Comparison of ENCODE assay signal across 10 cellular contexts in genomic region chr7:134527979-134528371, GRCh38. TPM values are rescaled to one million over a fixed set of nuclear protein-coding genes. Genes with fewer than 3 reads are reported as not detected.
DNase-seq lines count a peak whose midpoint lies in the region; ATAC-seq and TF ChIP-seq lines count a peak whose summit lies in the region.
"Had no signal": no experiment of that assay in that cellular context is flagged by ENCODE, and none has a peak within 500 bp of the region (broad histone marks: within the 10 kb centered on the region; RNA-seq: fewer than 3 reads in every experiment).

No MANE protein-coding gene starts in this region.

- peak overlapping the region; percentile 35 for H3K9ac ChIP-seq in mesenchymal stem cell (ENCODE audit: low read length)

- H3K27me3 ChIP-seq in A673 (replicated peaks; ENCODE audit: insufficient read depth, low read depth, low read length, poor library complexity) (no peaks in the 10 kb centered on the region), mesenchymal stem cell (ENCODE audit: control insufficient read depth in 1 of 2, insufficient read depth in 1 of 2, low read length in 2 of 2) (no peaks in the 10 kb centered on the region), sigmoid colon (peaks cover 0 to 4% (median 0%) of the 10 kb centered on the region in 3 donors)

- no peak overlapping the region for H3K4me3 ChIP-seq in A673 (ENCODE audit: low read depth, low read length, poor library complexity, severe bottlenecking)
- peak overlapping the region in 1 of 2 experiments; percentile 63 for H3K4me3 ChIP-seq in mesenchymal stem cell (ENCODE audit: insufficient read depth in 1 of 2, low read depth in 1 of 2, low read length in 2 of 2)
- H3K4me3 ChIP-seq in sigmoid colon: no peak overlapping the region

- TF ChIP-seq POLR2A in sigmoid colon (IDR thresholded peaks at IDR 0.05): no peak

- POLR2A ChIA-PET in A673 (lab: Charles Lee; ENCODE audit: low non-redundant PET): no interaction called here
- POLR2A ChIA-PET in HEK293T (lab: Yijun Ruan, JAX): no interaction called here

- no peak overlapping the region for H3K18ac ChIP-seq in mesenchymal stem cell (ENCODE audit: low read depth in 1 of 2, low read length in 2 of 2)

- WGBS in mesenchymal stem cell: 57% methylated on average over 4 of the region's 4 CpGs
- 39 to 46% methylated on average over 4 of the region's 4 CpGs for WGBS in sigmoid colon, 2 donors

- no TSS peak for BruUV-seq in A673 (replicated peaks; lab: Mats Ljungman, UMichigan)

- CTCF ChIA-PET in A673 (lab: Charles Lee): no interaction called here
- CTCF ChIA-PET in HEK293T (lab: Yijun Ruan, JAX): interaction anchor here (0.6 to 1.5 kb wide), 3 partner anchors 19 to 156 kb away, joined by 3 to 7 read pairs (median 3); no protein-coding TSS in a partner anchor

- no peak overlapping the region for H2BK120ac ChIP-seq in mesenchymal stem cell (ENCODE audit: low read depth, low read length)

- no peak overlapping the region for H3K23ac ChIP-seq in mesenchymal stem cell (ENCODE audit: low read length in 2 of 2)

- DNase-seq in A673 (ENCODE audit: low spot score): peak; percentile 15
- DNase-seq in LHCN-M2 (ENCODE audit: low read depth): peak; percentile 94
- DNase-seq in astrocyte of the hippocampus (ENCODE audit: low read depth, low spot score): peak; percentile 69
- peak; percentile 51 for DNase-seq in mesenchymal stem cell
- no peak for DNase-seq in sigmoid colon
- DNase-seq in HEK293T (ENCODE audit: extremely low spot score): no peak
- DNase-seq: CD4-positive, CD25-positive, alpha-beta regulatory T cell had no signal

- intact Hi-C loops in A673 (cut with micrococcal nuclease; ENCODE audit: unreplicated experiment): no loop called here
- intact Hi-C loops in sigmoid colon (cut with DNase I): no loop called here

- no peak overlapping the region for H4K91ac ChIP-seq in mesenchymal stem cell (ENCODE audit: low read length)

- H3K9me3 ChIP-seq in A673 (ENCODE audit: low read depth, low read length, poor library complexity, severe bottlenecking) (no peaks in the 10 kb centered on the region), mesenchymal stem cell (ENCODE audit: control insufficient read depth, low read length) (no peaks in the 10 kb centered on the region), sigmoid colon (no peaks in the 10 kb centered on the region)

- H3K4me2 ChIP-seq in mesenchymal stem cell (ENCODE audit: low read length, poor library complexity, severe bottlenecking): no peak overlapping the region

- no peak for TF ChIP-seq EP300 in sigmoid colon (IDR thresholded peaks at IDR 0.05)

- H3K14ac ChIP-seq in mesenchymal stem cell (ENCODE audit: low read length in 2 of 2): no peak overlapping the region

- no peak overlapping the region for H2BK5ac ChIP-seq in mesenchymal stem cell (ENCODE audit: low read depth, low read length, poor library complexity, severe bottlenecking)

- no peak overlapping the region for H3K4ac ChIP-seq in mesenchymal stem cell (ENCODE audit: low read depth in 1 of 2, low read length in 2 of 2)

- H3K4me1 ChIP-seq in A673 (ENCODE audit: insufficient read depth, low read length, poor library complexity, severe bottlenecking): no peaks in the 10 kb centered on the region
- peaks cover 7% of the 10 kb centered on the region for H3K4me1 ChIP-seq in mesenchymal stem cell (ENCODE audit: control insufficient read depth, insufficient read depth, low read depth, low read length)
- no peaks in the 10 kb centered on the region for H3K4me1 ChIP-seq in sigmoid colon

- no peak overlapping the region for H2AK5ac ChIP-seq in mesenchymal stem cell (ENCODE audit: low read length, severe bottlenecking)

- H3K36me3 ChIP-seq in A673 (ENCODE audit: insufficient read depth, low read length, poor library complexity, severe bottlenecking) (no peaks in the 10 kb centered on the region), mesenchymal stem cell (ENCODE audit: control insufficient read depth in 1 of 2, insufficient read depth in 2 of 2, low read depth in 1 of 2, low read length in 2 of 2) (no peaks in the 10 kb centered on the region), sigmoid colon (no peaks in the 10 kb centered on the region)

- no peak overlapping the region for H2BK15ac ChIP-seq in mesenchymal stem cell (ENCODE audit: low read depth, poor library complexity, severe bottlenecking)

- H2AFZ ChIP-seq in mesenchymal stem cell (ENCODE audit: low read depth, low read length): no peak overlapping the region

- H2BK12ac ChIP-seq in mesenchymal stem cell (ENCODE audit: low read length in 2 of 2): no peak overlapping the region

- ATAC-seq in GM19324 (IDR thresholded peaks at IDR 0.05; ENCODE audit: low FRiP score, unreplicated experiment): no peak
- ATAC-seq in GM18858 (IDR thresholded peaks at IDR 0.05; ENCODE audit: unreplicated experiment): no peak

- H3K27ac ChIP-seq in A673 (ENCODE audit: low read depth, low read length, poor library complexity, severe bottlenecking): no peak overlapping the region
- no peak overlapping the region for H3K27ac ChIP-seq in mesenchymal stem cell (ENCODE audit: low read length, poor library complexity, severe bottlenecking)
- H3K27ac ChIP-seq in sigmoid colon: peak overlapping the region in 1 of 4 donors; percentile 45

- no peak overlapping the region for H4K8ac ChIP-seq in mesenchymal stem cell (ENCODE audit: low read length)

- H3K79me1 ChIP-seq in mesenchymal stem cell (replicated peaks; ENCODE audit: low read length, poor library complexity, severe bottlenecking): no peaks in the 10 kb centered on the region

- no peak for TF ChIP-seq CTCF in A673 (conservative IDR thresholded peaks at IDR 0.05; ENCODE audit: low read depth, low read length)
- TF ChIP-seq CTCF in sigmoid colon (IDR thresholded peaks at IDR 0.05): no peak

TF ChIP-seq in HEK293T, 16 proteins besides CTCF, POLR2A, EP300 and RAD21:
- TF ChIP-seq ARNT (IDR thresholded peaks at IDR 0.05) (no peak), FOXK2 (IDR thresholded peaks at IDR 0.05) (no peak), NFRKB (IDR thresholded peaks at IDR 0.05) (no peak), FOXM1 (IDR thresholded peaks at IDR 0.05; ENCODE audit: borderline replicate concordance) (no peak), LEF1 (IDR thresholded peaks at IDR 0.05; ENCODE audit: borderline replicate concordance) (no peak), L3MBTL2 (conservative IDR thresholded peaks at IDR 0.05) (no peak), SP1 (IDR thresholded peaks at IDR 0.05) (no peak)

RNA-seq across cellular contexts. Expression of gene AKR1B10, which starts 0.6 kb away (rescaled TPM):
- total RNA-seq in A673 (2021) (0.52 TPM in 1 of 2 replicates, not detected in the other), LHCN-M2 (2014; rRNA removed) (0.58 and 1.5 TPM in 2 replicates), sigmoid colon (under 1 TPM; 0.36 to 0.66 (median 0.55) TPM)
- 1.3 TPM for polyA plus RNA-seq in LHCN-M2 (2012)
- polyA plus RNA-seq in mesenchymal stem cell (2013, experiment 1 of 2): 0.19 TPM
- polyA plus RNA-seq in mesenchymal stem cell (2013, experiment 2 of 2): 0.19 TPM
- 100 to 1,000 TPM in 2 of 3 donors, 10 to 100 TPM in 1; 81.3 to 332 (median 186) TPM for polyA plus RNA-seq in sigmoid colon
- total RNA-seq: CD4-positive, CD25-positive, alpha-beta regulatory T cell; mononuclear cell had no signal
- polyA plus RNA-seq: CD4-positive, CD25-positive, alpha-beta regulatory T cell had no signal

RNA-seq across cellular contexts. Expression of gene AKR1B15, which starts 20.9 kb away (rescaled TPM):
- total RNA-seq in A673 (2021) (not detected in 2 replicates), LHCN-M2 (2014; rRNA removed) (0.06 TPM in 1 of 2 replicates, not detected in the other), sigmoid colon (not detected)
- polyA plus RNA-seq in LHCN-M2 (2012): not detected
- polyA plus RNA-seq in mesenchymal stem cell (2013, experiment 1 of 2): not detected
- polyA plus RNA-seq in mesenchymal stem cell (2013, experiment 2 of 2): not detected
- under 1 TPM in 1 of 3 donors, not detected in 2; 0.22 TPM for polyA plus RNA-seq in sigmoid colon
- total RNA-seq: CD4-positive, CD25-positive, alpha-beta regulatory T cell; mononuclear cell had no signal
- polyA plus RNA-seq: CD4-positive, CD25-positive, alpha-beta regulatory T cell had no signal

Comparison
In these comparisons a context has a peak if more than half of its experiments do, and no peak if none do; other contexts are left out.
1. DNase-seq: peak in A673 (single experiment), LHCN-M2 (single experiment), astrocyte of the hippocampus (single experiment) and mesenchymal stem cell (single experiment); none in sigmoid colon (single experiment) and HEK293T (single experiment).